Comparison of ENCODE assay signal across 9 cellular contexts in genomic region chr11:130904380-130904779, GRCh38. TPM values are rescaled to one million over a fixed set of nuclear protein-coding genes. Genes with fewer than 3 reads are reported as not detected.
DNase-seq lines count a peak whose midpoint lies in the region; ATAC-seq and TF ChIP-seq lines count a peak whose summit lies in the region.
"Had no signal": no experiment of that assay in that cellular context is flagged by ENCODE, and none has a peak within 500 bp of the region (broad histone marks: within the 10 kb centered on the region; RNA-seq: fewer than 3 reads in every experiment).

No MANE protein-coding gene starts in this region.

- H3K4me2 ChIP-seq in PC-9: no peak overlapping the region

- no peak overlapping the region for H3K4me3 Mint-ChIP-seq in MCF 10A (ENCODE audit: unreplicated experiment)
- no peak overlapping the region for H3K4me3 Mint-ChIP-seq in CD4-positive, alpha-beta T cell

- CTCF ChIA-PET in MCF 10A (lab: Yijun Ruan, JAX): interaction anchor here (0.5 to 4.5 kb wide), 16 partner anchors 9 to 818 kb away, joined by 3 to 36 read pairs (median 4); partner anchors contain the start of gene SNX19
- CTCF ChIA-PET in PC-9 (lab: Charles Lee): interaction anchor here (1.0 kb wide), 1 partner anchor 10 kb away, joined by 3 read pairs; no protein-coding TSS in a partner anchor
- CTCF ChIA-PET in CD4-positive, alpha-beta T cell (lab: Charles Lee): interaction anchor here (0.8 to 5.3 kb wide), 4 partner anchors 9 to 42 kb away, joined by 3 to 21 read pairs (median 6); partner anchors contain the start of gene SNX19

- DNase-seq in MCF 10A (ENCODE audit: unreplicated experiment) (peak; percentile 25), breast epithelium (ENCODE audit: low spot score in 2 of 2) (no peak), PC-9 (no peak), fibroblast of gingiva (ENCODE audit: low read depth) (peak; percentile 6), tibial artery (no peak), NK-92 (lab: John Stamatoyannopoulos, UW; ENCODE audit: unreplicated experiment) (no peak)
- DNase-seq in CD4-positive, alpha-beta T cell: no peak
- DNase-seq: activated naive CD4-positive, alpha-beta T cell had no signal

- no peak for TF ChIP-seq POLR2A in breast epithelium (IDR thresholded peaks at IDR 0.05)

- no peak for TF ChIP-seq CTCF in MCF 10A (IDR thresholded peaks at IDR 0.05; ENCODE audit: unreplicated experiment)
- peak in 1 of 3 donors; percentile 18 for TF ChIP-seq CTCF in breast epithelium (IDR thresholded peaks at IDR 0.05)
- peak; percentile 56 for TF ChIP-seq CTCF in PC-9 (conservative IDR thresholded peaks at IDR 0.05)
- peak in 1 of 2 experiments; percentile 13 for TF ChIP-seq CTCF in tibial artery (IDR thresholded peaks at IDR 0.05)
- TF ChIP-seq CTCF in CD4-positive, alpha-beta T cell (IDR thresholded peaks at IDR 0.05): no peak

- H4K20me1 ChIP-seq in PC-9 (ENCODE audit: insufficient read depth): peaks cover 4% of the 10 kb centered on the region; the same call in 1 of the 2 replicates

- intact Hi-C loops in MCF 10A (cut with micrococcal nuclease) (no loop called here), breast epithelium (cut with DNase I; ENCODE audit: low total_unique reads) (no loop called here), PC-9 (cut with micrococcal nuclease; ENCODE audit: unreplicated experiment) (no loop called here), tibial artery (cut with DNase I; ENCODE audit: low total_unique reads) (no loop called here)
- intact Hi-C loops in CD4-positive, alpha-beta T cell (cut with DNase I, micrococcal nuclease): no loop called here

- H3K27ac ChIP-seq in breast epithelium: no peak overlapping the region
- H3K27ac ChIP-seq in PC-9: no peak overlapping the region
- peak overlapping the region; percentile 1 to 76 for H3K27ac ChIP-seq in tibial artery
- H3K27ac ChIP-seq in CD4-positive, alpha-beta T cell (ENCODE audit: low read depth, low read length): no peak overlapping the region

- H3F3A ChIP-seq in PC-9 (ENCODE audit: insufficient read depth, low read depth): no peaks in the 10 kb centered on the region

- H3K27ac Mint-ChIP-seq in MCF 10A (ENCODE audit: low read depth, unreplicated experiment): no peak overlapping the region
- H3K27ac Mint-ChIP-seq in CD4-positive, alpha-beta T cell: no peak overlapping the region

- H3K4me1 ChIP-seq in breast epithelium: no peaks in the 10 kb centered on the region
- no peaks in the 10 kb centered on the region for H3K4me1 ChIP-seq in PC-9 (replicated peaks; ENCODE audit: insufficient read depth)
- H3K4me1 ChIP-seq in tibial artery: peaks cover 0 to 38% (median 22%) of the 10 kb centered on the region in 4 donors

- H3K9me3 Mint-ChIP-seq in MCF 10A (ENCODE audit: unreplicated experiment): no peaks in the 10 kb centered on the region
- no peaks in the 10 kb centered on the region for H3K9me3 Mint-ChIP-seq in CD4-positive, alpha-beta T cell

- H3K9me3 ChIP-seq in breast epithelium: no peaks in the 10 kb centered on the region
- no peaks in the 10 kb centered on the region for H3K9me3 ChIP-seq in PC-9 (ENCODE audit: insufficient read depth, low read depth)
- H3K9me3 ChIP-seq in tibial artery: no peaks in the 10 kb centered on the region
- H3K9me3 ChIP-seq in CD4-positive, alpha-beta T cell (ENCODE audit: control insufficient read depth, low read length): no peaks in the 10 kb centered on the region

- ATAC-seq in HG02938 (IDR thresholded peaks at IDR 0.05; ENCODE audit: unreplicated experiment): no peak
- ATAC-seq in CD4-positive, alpha-beta T cell (ENCODE audit: poor library complexity): no peak

- no peaks in the 10 kb centered on the region for H3K79me2 ChIP-seq in PC-9 (ENCODE audit: low read depth)

- no TSS peak for BruUV-seq in MCF 10A (replicated peaks; lab: Mats Ljungman, UMichigan)
- no TSS peak for BruUV-seq in PC-9 (replicated peaks; lab: Mats Ljungman, UMichigan)

- H3K36me3 ChIP-seq in breast epithelium: peaks cover 22% of the 10 kb centered on the region
- peaks cover 31% of the 10 kb centered on the region for H3K36me3 ChIP-seq in PC-9 (ENCODE audit: low read depth)
- peaks cover 87 to 95% (median 88%) of the 10 kb centered on the region in 3 donors for H3K36me3 ChIP-seq in tibial artery

- peaks cover 13% of the 10 kb centered on the region for H3K4me1 Mint-ChIP-seq in MCF 10A (ENCODE audit: insufficient read depth, unreplicated experiment)
- peaks cover 20% of the 10 kb centered on the region for H3K4me1 Mint-ChIP-seq in CD4-positive, alpha-beta T cell (ENCODE audit: low read depth)

- no peaks in the 10 kb centered on the region for H3K9me2 ChIP-seq in PC-9 (ENCODE audit: insufficient read depth)

- H3K4me3 ChIP-seq in breast epithelium (no peak overlapping the region), PC-9 (no peak overlapping the region), tibial artery (no peak overlapping the region)

- H2AFZ ChIP-seq in PC-9: no peak overlapping the region

- POLR2A ChIA-PET in MCF 10A (lab: Yijun Ruan, JAX): interaction anchor here (0.6 to 2.0 kb wide), 3 partner anchors 11 to 21 kb away, joined by 4 to 6 read pairs (median 4); no protein-coding TSS in a partner anchor
- POLR2A ChIA-PET in PC-9 (lab: Charles Lee; ENCODE audit: unreplicated experiment): interaction anchor here (0.5 kb wide), 1 partner anchor 471 kb away, joined by 6 read pairs; no protein-coding TSS in a partner anchor
- POLR2A ChIA-PET in CD4-positive, alpha-beta T cell (lab: Charles Lee): interaction anchor here (2.1 kb wide), 1 partner anchor 12 kb away, joined by 13 read pairs; the partner anchor contains the start of gene SNX19

- H3K27me3 Mint-ChIP-seq in MCF 10A (ENCODE audit: insufficient read depth, unreplicated experiment): no peaks in the 10 kb centered on the region
- no peaks in the 10 kb centered on the region for H3K27me3 Mint-ChIP-seq in CD4-positive, alpha-beta T cell

- H3K27me3 ChIP-seq in breast epithelium (no peaks in the 10 kb centered on the region), PC-9 (ENCODE audit: insufficient read depth, low read depth) (no peaks in the 10 kb centered on the region), tibial artery (no peaks in the 10 kb centered on the region)
- H3K27me3 ChIP-seq in CD4-positive, alpha-beta T cell (ENCODE audit: control insufficient read depth, insufficient read depth, low read length): no peaks in the 10 kb centered on the region

- H3K36me3 Mint-ChIP-seq in MCF 10A (ENCODE audit: insufficient read depth, unreplicated experiment): peaks cover 85% of the 10 kb centered on the region
- H3K36me3 Mint-ChIP-seq in CD4-positive, alpha-beta T cell (ENCODE audit: low read depth): peaks cover 99% of the 10 kb centered on the region

RNA-seq across cellular contexts. Expression of gene SNX19, which starts 11.9 kb away (rescaled TPM):
- total RNA-seq in MCF 10A (2022) (53.5 and 60.5 TPM in 2 replicates), breast epithelium (100 to 1,000 TPM in 2 of 3 donors, 10 to 100 TPM in 1; 91.0 to 119 (median 100) TPM), PC-9 (2021) (43.5 and 45.6 TPM in 2 replicates)
- total RNA-seq in CD4-positive, alpha-beta T cell: 10 to 100 TPM; 41.2 to 43.8 TPM

Comparison
In these comparisons a context has a peak if more than half of its experiments do, and no peak if none do; other contexts are left out.
1. DNase-seq: peak in MCF 10A (single experiment) and fibroblast of gingiva (single experiment); none in breast epithelium (0 of 2), PC-9 (0 of 2), tibial artery (0 of 2), NK-92 (single experiment) and CD4-positive, alpha-beta T cell (0 of 10).
2. H3K27ac ChIP-seq: peak in tibial artery (2 of 2); none in breast epithelium (0 of 2), PC-9 (single experiment) and CD4-positive, alpha-beta T cell (single experiment).